Comparison of ENCODE assay signal across 26 cellular contexts in the genomic region with DNA sequence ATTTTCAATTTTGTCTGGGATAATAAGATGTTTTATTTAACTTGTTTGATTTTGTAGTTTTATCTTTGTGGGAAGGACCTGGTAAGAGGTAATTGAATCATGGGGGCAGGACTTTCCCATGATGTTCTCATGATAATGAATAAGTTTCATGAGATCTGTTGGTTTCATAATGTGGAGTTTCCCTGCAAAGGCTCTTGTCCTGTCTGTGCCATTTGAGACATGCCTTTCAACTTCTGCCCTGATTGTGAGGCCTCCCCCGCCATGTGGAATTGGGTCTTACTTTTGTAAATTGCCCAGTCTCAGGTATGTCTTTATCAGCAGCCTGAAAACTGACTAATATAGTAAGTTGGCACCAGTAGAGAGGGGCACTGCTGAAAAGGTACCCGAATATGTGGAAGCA.
DNase-seq lines count a peak whose midpoint lies in the region; ATAC-seq, FAIRE-seq and TF ChIP-seq lines count a peak whose summit lies in the region.
"Had no signal": no experiment of that assay in that cellular context is flagged by ENCODE, and none has a peak within 500 bp of the region (broad histone marks: within the 10 kb centered on the region; RNA-seq: fewer than 3 reads in every experiment).

No MANE protein-coding gene starts in this region.

- H4K20me1 ChIP-seq in HepG2 (ENCODE audit: insufficient read depth, low read length): no peaks in the 10 kb centered on the region
- no peaks in the 10 kb centered on the region for H4K20me1 ChIP-seq in mammary epithelial cell (ENCODE audit: insufficient read depth, low read length)
- H4K20me1 ChIP-seq: BLaER1 treated with 17β-estradiol and CSF1 and Interleukin-3, amounts not matched to agents 10 nM and 100 nM had no signal

- in situ Hi-C loops in HepG2 (cut with HindIII; ENCODE audit: extremely low pct_ligation_motif_present, low pct_unique_long_range_greater_than_20kb): no loop called here
- in situ Hi-C loops in mammary epithelial cell (cut with MboI; ENCODE audit: low sequenced_read_pairs in 2 of 2): no loop called here

- 91% methylated on average over 2 of the region's 2 CpGs for WGBS in HepG2 (ENCODE audit: low lambda C conversion rate)
- WGBS in right lobe of liver (ENCODE audit: insufficient coverage, low coverage, low lambda C conversion rate, missing lambda C conversion rate): 100% methylated on average over 2 of the region's 2 CpGs
- 63% methylated on average over 2 of the region's 2 CpGs for WGBS in mammary epithelial cell (ENCODE audit: low coverage, missing lambda C conversion rate)
- WGBS in adrenal gland, 4 donors: 88 to 95% (median 92%) methylated on average over 2 of the region's 2 CpGs

- H3K9me3 ChIP-seq in HepG2 (ENCODE audit: low read length) (peaks cover 14% of the 10 kb centered on the region), right lobe of liver (no peaks in the 10 kb centered on the region), mammary epithelial cell (replicated peaks; ENCODE audit: insufficient read depth, low read length) (no peaks in the 10 kb centered on the region), adrenal gland (replicated peaks in 1 of 3) (no peaks in the 10 kb centered on the region)
- H3K9me3 ChIP-seq: BE2C, HAP-1 had no signal

- H3K36me3 Mint-ChIP-seq in nephron progenitor cell (ENCODE audit: low read depth): no peaks in the 10 kb centered on the region

- TSS peak; percentile 11 for BruUV-seq in HepG2 (replicated peaks; lab: Mats Ljungman, UMichigan)
- BruUV-seq in mammary epithelial cell (replicated peaks; lab: Mats Ljungman, UMichigan): no TSS peak

- intact Hi-C loops in HepG2 (cut with micrococcal nuclease; ENCODE audit: unreplicated experiment) (no loop called here), right lobe of liver (cut with DNase I) (no loop called here), mammary epithelial cell (cut with micrococcal nuclease) (no loop called here), adrenal gland (cut with DNase I) (no loop called here)

- H3K27me3 Mint-ChIP-seq in nephron progenitor cell (ENCODE audit: low read depth, poor library complexity): peaks cover 4% of the 10 kb centered on the region

- no peaks in the 10 kb centered on the region for H3K36me3 ChIP-seq in HepG2 (replicated peaks in 1 of 2; ENCODE audit: control insufficient read depth in 1 of 2, insufficient read depth in 2 of 2, low read length in 2 of 2)
- no peaks in the 10 kb centered on the region for H3K36me3 ChIP-seq in right lobe of liver
- H3K36me3 ChIP-seq in mammary epithelial cell (ENCODE audit: insufficient read depth, low read length): no peaks in the 10 kb centered on the region
- no peaks in the 10 kb centered on the region for H3K36me3 ChIP-seq in adrenal gland (replicated peaks in 1 of 2)
- H3K36me3 ChIP-seq: BE2C, HAP-1 had no signal

- POLR2A ChIA-PET in HepG2 (lab: Yijun Ruan, JAX): no interaction called here

- H3K4me1 ChIP-seq in HepG2 (ENCODE audit: insufficient read depth, low read length) (no peaks in the 10 kb centered on the region), right lobe of liver (no peaks in the 10 kb centered on the region), mammary epithelial cell (ENCODE audit: insufficient read depth, low read length) (no peaks in the 10 kb centered on the region), adrenal gland (replicated peaks in 1 of 2) (no peaks in the 10 kb centered on the region)
- H3K4me1 ChIP-seq: A549; BE2C; BLaER1 treated with 17β-estradiol and CSF1 and Interleukin-3, amounts not matched to agents 10 nM and 100 nM; HAP-1 had no signal

- H3K27me3 ChIP-seq in HepG2 (ENCODE audit: control insufficient read depth in 1 of 2, insufficient read depth in 2 of 2, low read length in 2 of 2): no peaks in the 10 kb centered on the region
- H3K27me3 ChIP-seq in right lobe of liver: no peaks in the 10 kb centered on the region
- H3K27me3 ChIP-seq in mammary epithelial cell (ENCODE audit: insufficient read depth, low read length): no peaks in the 10 kb centered on the region
- H3K27me3 ChIP-seq in adrenal gland: no peaks in the 10 kb centered on the region
- H3K27me3 ChIP-seq: BE2C; BLaER1 treated with 17β-estradiol and CSF1 and Interleukin-3, amounts not matched to agents 10 nM and 100 nM had no signal

- no peaks in the 10 kb centered on the region for H3K79me2 ChIP-seq in HepG2 (ENCODE audit: insufficient read depth, low read length)
- H3K79me2 ChIP-seq in mammary epithelial cell (ENCODE audit: insufficient read depth, low read length): no peaks in the 10 kb centered on the region

- DNase-seq in HepG2 (ENCODE audit: low spot score) (no peak), right lobe of liver (no peak), mammary epithelial cell (peak; percentile 19), nephron progenitor cell (no peak), frontal cortex (ENCODE audit: low spot score in 2 of 2) (no peak), adrenal gland (no peak)
- DNase-seq: 8988T; ACHN; AML-193; BE2C; CD4-positive, alpha-beta T cell; CD8-positive, alpha-beta memory T cell; DMS 273 treated with DMSO at 0.1 percent for 48 hours; DMS79; EL; GDM1; GOT3; HFFc6 had no signal

- FAIRE-seq in HepG2 (lab: Jason Lieb, UNC) (no peak), frontal cortex (lab: Jason Lieb, UNC) (no peak)
- FAIRE-seq: A549, D721Med, GM12891, H54 had no signal

- H3K4me1 Mint-ChIP-seq in nephron progenitor cell: no peaks in the 10 kb centered on the region
- H3K4me1 Mint-ChIP-seq: CD14-positive monocyte; CD8-positive, alpha-beta memory T cell had no signal

- H3K4me3 ChIP-seq in HepG2 (replicated peaks in 1 of 3; ENCODE audit: insufficient read depth in 1 of 3, low read depth in 2 of 3, low read length in 3 of 3): no peak overlapping the region
- no peak overlapping the region for H3K4me3 ChIP-seq in right lobe of liver
- H3K4me3 ChIP-seq in mammary epithelial cell (replicated peaks in 1 of 3; ENCODE audit: insufficient read depth in 1 of 3, low read depth in 2 of 3, low read length in 3 of 3): no peak overlapping the region
- H3K4me3 ChIP-seq in adrenal gland: no peak overlapping the region
- H3K4me3 ChIP-seq: A549; BLaER1 treated with 17β-estradiol and CSF1 and Interleukin-3, amounts not matched to agents 10 nM and 100 nM; HAP-1 had no signal

- H2AFZ ChIP-seq in HepG2 (ENCODE audit: low read length) (no peak overlapping the region), mammary epithelial cell (ENCODE audit: low read depth, low read length) (no peak overlapping the region)

- H3K9ac ChIP-seq in HepG2 (ENCODE audit: insufficient read depth, low read depth, low read length) (no peak overlapping the region), mammary epithelial cell (ENCODE audit: insufficient read depth, low read length) (no peak overlapping the region)
- H3K9ac ChIP-seq: BLaER1 treated with 17β-estradiol and CSF1 and Interleukin-3, amounts not matched to agents 10 nM and 100 nM had no signal

- H3K4me3 Mint-ChIP-seq in nephron progenitor cell: no peak overlapping the region
- H3K4me3 Mint-ChIP-seq: CD14-positive monocyte; CD4-positive, alpha-beta T cell; CD8-positive, alpha-beta memory T cell; HFFc6 had no signal

- H3K4me2 ChIP-seq in HepG2 (ENCODE audit: low read depth, low read length) (no peak overlapping the region), mammary epithelial cell (ENCODE audit: insufficient read depth, low read depth, low read length) (no peak overlapping the region)
- H3K4me2 ChIP-seq: A549; BLaER1 treated with 17β-estradiol and CSF1 and Interleukin-3, amounts not matched to agents 10 nM and 100 nM had no signal

- dilution Hi-C loops in mammary epithelial cell (cut with HindIII; ENCODE audit: low sequenced_read_pairs): no loop called here

- CTCF ChIA-PET in HepG2 (lab: Yijun Ruan, JAX; ENCODE audit: low intra/inter-chr PET ratio, low total read pairs): no interaction called here
- CTCF ChIA-PET in mammary epithelial cell (lab: Charles Lee; ENCODE audit: low non-redundant PET): no interaction called here

- no peak for TF ChIP-seq EP300 in HepG2 (IDR thresholded peaks at IDR 0.05; ENCODE audit: low read depth in 2 of 2, low read length in 2 of 2)
- no peak for TF ChIP-seq EP300 in HepG2 (CRISPR knock-in tag; IDR thresholded peaks at IDR 0.05; ENCODE audit: borderline replicate concordance)

- no peak for TF ChIP-seq POLR2A in HepG2 (IDR thresholded peaks at IDR 0.05; ENCODE audit: insufficient read depth in 1 of 2, low read depth in 2 of 2, low read length in 2 of 2)
- no peak for TF ChIP-seq POLR2A in right lobe of liver (IDR thresholded peaks at IDR 0.05)
- TF ChIP-seq POLR2A in adrenal gland (IDR thresholded peaks at IDR 0.05): no peak

- no peak overlapping the region for H3K27ac Mint-ChIP-seq in nephron progenitor cell
- H3K27ac Mint-ChIP-seq: CD4-positive, alpha-beta T cell; HFFc6 had no signal

- H3K27ac ChIP-seq in HepG2 (ENCODE audit: extremely low read length, insufficient read depth, low read length): no peak overlapping the region
- H3K27ac ChIP-seq in right lobe of liver: no peak overlapping the region
- no peak overlapping the region for H3K27ac ChIP-seq in mammary epithelial cell (ENCODE audit: insufficient read depth, low read depth, low read length)
- no peak overlapping the region for H3K27ac ChIP-seq in adrenal gland
- H3K27ac ChIP-seq: A549; BLaER1 treated with 17β-estradiol and CSF1 and Interleukin-3, amounts not matched to agents 10 nM and 100 nM had no signal

- ATAC-seq in HepG2 (no peak), right lobe of liver (no peak), HG02610 (IDR thresholded peaks at IDR 0.05; ENCODE audit: unreplicated experiment) (peak; percentile 53)
- ATAC-seq: A549 had no signal

- H3K9me3 Mint-ChIP-seq in nephron progenitor cell: peaks cover 9% of the 10 kb centered on the region
- H3K9me3 Mint-ChIP-seq: CD4-positive, alpha-beta T cell had no signal

- no peak for TF ChIP-seq RAD21 in HepG2 (CRISPR knock-in tag; IDR thresholded peaks at IDR 0.05)

- TF ChIP-seq CTCF in HepG2 (CRISPR knock-in tag; IDR thresholded peaks at IDR 0.05): no peak
- no peak for TF ChIP-seq CTCF in right lobe of liver (IDR thresholded peaks at IDR 0.05)
- no peak for TF ChIP-seq CTCF in mammary epithelial cell (conservative IDR thresholded peaks at IDR 0.05 in 1 of 2, IDR thresholded peaks at IDR 0.05 in 1 of 2; ENCODE audit: extremely low read depth in 1 of 2, insufficient read depth in 1 of 2, low read depth in 1 of 2, low read length in 2 of 2)
- TF ChIP-seq CTCF in nephron progenitor cell (IDR thresholded peaks at IDR 0.05): no peak
- no peak for TF ChIP-seq CTCF in adrenal gland (IDR thresholded peaks at IDR 0.05)

TF ChIP-seq in HepG2, 621 proteins besides CTCF, POLR2A, EP300 and RAD21 (continues in another document):
- TF ChIP-seq FIP1L1 (IDR thresholded peaks at IDR 0.05; ENCODE audit: borderline replicate concordance, insufficient read depth, low read depth, low read length) (no peak), SMYD3 (CRISPR knock-in tag; IDR thresholded peaks at IDR 0.05) (no peak), CEBPG (CRISPR knock-in tag; IDR thresholded peaks at IDR 0.05) (no peak), XRCC5 (optimal IDR thresholded peaks at IDR 0.05; ENCODE audit: low read length) (no peak), STAT5B (CRISPR knock-in tag; IDR thresholded peaks at IDR 0.05) (no peak), SSRP1 (CRISPR knock-in tag; IDR thresholded peaks at IDR 0.05) (no peak)
